Comparison of ENCODE assay signal across 21 cellular contexts in the genomic region with DNA sequence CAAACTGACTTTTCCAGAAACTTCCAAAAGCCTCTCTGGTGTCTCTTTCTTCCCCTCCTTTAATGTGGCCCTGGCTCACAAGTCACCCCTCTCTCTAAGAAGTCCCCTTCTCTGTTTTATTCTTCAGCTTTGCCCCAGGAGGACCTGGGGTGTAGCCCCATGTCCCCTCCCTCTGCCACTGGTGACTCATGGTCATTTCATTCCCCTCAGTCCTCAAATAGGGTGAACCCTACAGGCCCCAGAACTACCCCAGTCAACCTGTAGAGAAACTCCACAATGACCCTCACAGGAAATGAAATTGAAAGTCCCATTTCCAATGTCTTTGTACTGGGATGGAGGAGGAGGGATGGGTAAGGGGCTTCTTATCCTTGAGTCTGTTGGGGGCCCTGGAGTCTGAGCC. TPM values are rescaled to one million over a fixed set of nuclear protein-coding genes. Genes with fewer than 3 reads are reported as not detected.
DNase-seq lines count a peak whose midpoint lies in the region; ATAC-seq and TF ChIP-seq lines count a peak whose summit lies in the region.
"Had no signal": no experiment of that assay in that cellular context is flagged by ENCODE, and none has a peak within 500 bp of the region (broad histone marks: within the 10 kb centered on the region; RNA-seq: fewer than 3 reads in every experiment).

No MANE protein-coding gene starts in this region.

- no peak overlapping the region for H3K4me3 Mint-ChIP-seq in stimulated activated naive B cell treated with anti-CD40 and anti-IgM and Interleukin-4, amounts not matched to agents 10 μg/mL and 1 μg/mL and 100 μg/mL, for 72 hours
- H3K4me3 Mint-ChIP-seq: CD8-positive, alpha-beta T cell had no signal

- peaks cover 0 to 24% of the 10 kb centered on the region in 2 donors for H3K36me3 ChIP-seq in gastroesophageal sphincter
- H3K36me3 ChIP-seq in osteoblast (ENCODE audit: insufficient read depth, low read length), result no peaks in the 10 kb centered on the region
- peaks cover 6 to 18% (median 10%) of the 10 kb centered on the region in 3 donors for H3K36me3 ChIP-seq in tibial artery
- H3K36me3 ChIP-seq: BLaER1 had no signal

- H3K4me1 ChIP-seq in gastroesophageal sphincter, result peaks cover 0 to 56% (median 5%) of the 10 kb centered on the region in 3 donors
- peaks cover 15% of the 10 kb centered on the region for H3K4me1 ChIP-seq in osteoblast (ENCODE audit: insufficient read depth, low read length)
- peaks cover 0 to 34% (median 3%) of the 10 kb centered on the region in 4 donors for H3K4me1 ChIP-seq in tibial artery

- H3K27ac Mint-ChIP-seq in stimulated activated naive B cell treated with anti-CD40 and anti-IgM and Interleukin-4, amounts not matched to agents 10 μg/mL and 1 μg/mL and 100 μg/mL, for 72 hours, result no peak overlapping the region
- H3K27ac Mint-ChIP-seq: CD8-positive, alpha-beta T cell had no signal

- no peaks in the 10 kb centered on the region for H3K4me1 Mint-ChIP-seq in stimulated activated naive B cell treated with anti-CD40 and anti-IgM and Interleukin-4, amounts not matched to agents 10 μg/mL and 1 μg/mL and 100 μg/mL, for 72 hours

- no peak overlapping the region for H3K4me3 ChIP-seq in gastroesophageal sphincter
- H3K4me3 ChIP-seq in osteoblast (ENCODE audit: insufficient read depth, low read length), result no peak overlapping the region
- no peak overlapping the region for H3K4me3 ChIP-seq in tibial artery
- H3K4me3 ChIP-seq: BLaER1, GM23248 had no signal

- no peaks in the 10 kb centered on the region for H3K9me3 Mint-ChIP-seq in stimulated activated naive B cell treated with anti-CD40 and anti-IgM and Interleukin-4, amounts not matched to agents 10 μg/mL and 1 μg/mL and 100 μg/mL, for 72 hours
- H3K9me3 Mint-ChIP-seq: CD8-positive, alpha-beta T cell had no signal

- H3K27me3 Mint-ChIP-seq in stimulated activated naive B cell treated with anti-CD40 and anti-IgM and Interleukin-4, amounts not matched to agents 10 μg/mL and 1 μg/mL and 100 μg/mL, for 72 hours, result peaks cover 42 to 63% of the 10 kb centered on the region in 2 donors

- peak overlapping the region; percentile 2 for H2AFZ ChIP-seq in osteoblast (ENCODE audit: low read length)
- H2AFZ ChIP-seq: GM23248 had no signal

- intact Hi-C loops in Right ventricle myocardium superior (cut with DNase I), result no loop called here
- intact Hi-C loops in Right ventricle myocardium inferior (cut with DNase I), result no loop called here
- intact Hi-C loops in tibial artery (cut with DNase I; ENCODE audit: low total_unique reads), result no loop called here

- no peaks in the 10 kb centered on the region for H3K36me3 Mint-ChIP-seq in stimulated activated naive B cell treated with anti-CD40 and anti-IgM and Interleukin-4, amounts not matched to agents 10 μg/mL and 1 μg/mL and 100 μg/mL, for 72 hours
- H3K36me3 Mint-ChIP-seq: CD8-positive, alpha-beta T cell had no signal

- H3K27me3 ChIP-seq in gastroesophageal sphincter (no peaks in the 10 kb centered on the region), osteoblast (ENCODE audit: insufficient read depth, low read length) (no peaks in the 10 kb centered on the region), tibial artery (no peaks in the 10 kb centered on the region)

- no peaks in the 10 kb centered on the region for H3K9me3 ChIP-seq in gastroesophageal sphincter
- H3K9me3 ChIP-seq in osteoblast (ENCODE audit: low read depth, low read length), result no peaks in the 10 kb centered on the region
- H3K9me3 ChIP-seq in tibial artery, result no peaks in the 10 kb centered on the region
- H3K9me3 ChIP-seq: BLaER1 had no signal

- DNase-seq in Right ventricle myocardium superior, result peak; percentile 21
- DNase-seq in Right ventricle myocardium inferior (ENCODE audit: missing footprints), result no peak
- peak; percentile 70 for DNase-seq in osteoblast (ENCODE audit: insufficient read length, low spot score, missing footprints)
- no peak for DNase-seq in tibial artery
- no peak for DNase-seq in stimulated activated naive B cell treated with anti-CD40 and anti-IgM and Interleukin-4, amounts not matched to agents 10 μg/mL and 1 μg/mL and 100 μg/mL, for 72 hours
- no peak for DNase-seq in OCI-M1 (lab: John Stamatoyannopoulos, UW)
- DNase-seq: 8988T; CD8-positive, alpha-beta T cell; DMS79; GM23248; KG1; NCI-H1436; NCI-H2029 treated with DMSO at 0.1 percent for 48 hours; NCI-H2171 treated with DMSO at 0.1 percent for 48 hours; NCI-H446 treated with DMSO at 0.1 percent for 48 hours; NK-92 treated with Interleukin-12 subunit alpha and Interleukin-12 subunit beta, amount 100 ng/mL, for 24 hours had no signal

- H3K4me2 ChIP-seq in osteoblast (ENCODE audit: insufficient read depth, low read length), result no peak overlapping the region
- H3K4me2 ChIP-seq: BLaER1 had no signal

- H3K79me2 ChIP-seq in osteoblast (ENCODE audit: insufficient read depth, low read length), result no peaks in the 10 kb centered on the region

- peak overlapping the region; percentile 74 to 97 (median 94) for H3K27ac ChIP-seq in gastroesophageal sphincter
- H3K27ac ChIP-seq in osteoblast (ENCODE audit: low read depth, low read length), result no peak overlapping the region
- H3K27ac ChIP-seq in tibial artery, result peak overlapping the region; percentile 96 to 97
- H3K27ac ChIP-seq: BLaER1, GM23248, RWPE1 had no signal

- peak in 1 of 4 experiments; percentile 18 for TF ChIP-seq CTCF in gastroesophageal sphincter (IDR thresholded peaks at IDR 0.05)
- TF ChIP-seq CTCF in osteoblast (IDR thresholded peaks at IDR 0.05; ENCODE audit: extremely low read depth, low read depth, low read length), result no peak
- no peak for TF ChIP-seq CTCF in tibial artery (IDR thresholded peaks at IDR 0.05)

- TF ChIP-seq POLR2A in gastroesophageal sphincter (IDR thresholded peaks at IDR 0.05), result peak in 1 of 2 donors; percentile 10

- no peak for TF ChIP-seq EP300 in gastroesophageal sphincter (IDR thresholded peaks at IDR 0.05)

- ATAC-seq in Right ventricle myocardium superior (ENCODE audit: poor library complexity) (peak; percentile 1), Right ventricle myocardium inferior (no peak), gastroesophageal sphincter (no peak), HG02852 (IDR thresholded peaks at IDR 0.05; ENCODE audit: unreplicated experiment) (no peak)
- no peak for ATAC-seq in stimulated activated naive B cell treated with anti-CD40 and anti-IgM and Interleukin-4, amounts not matched to agents 10 μg/mL and 1 μg/mL and 100 μg/mL, for 72 hours (replicated peaks)
- ATAC-seq: CD8-positive, alpha-beta T cell; HCT116 had no signal

- H4K20me1 ChIP-seq in osteoblast (ENCODE audit: insufficient read depth, low read length), result no peaks in the 10 kb centered on the region
- H4K20me1 ChIP-seq: BLaER1 had no signal

RNA-seq across cellular contexts. Expression of a gene that starts 6.2 kb away (rescaled TPM):
- total RNA-seq in Right ventricle myocardium superior, result 103 TPM
- total RNA-seq in Right ventricle myocardium inferior, result 119 TPM
- total RNA-seq in gastroesophageal sphincter, result 100 to 1,000 TPM in 3 of 4 donors, 10 to 100 TPM in 1; 90.2 to 307 (median 214) TPM
- 24.2 and 26.4 TPM in 2 replicates for total RNA-seq in osteoblast

RNA-seq across cellular contexts. Expression of a gene that starts 10.3 kb away (rescaled TPM):
- total RNA-seq in Right ventricle myocardium superior, result 12,920 TPM
- total RNA-seq in Right ventricle myocardium inferior, result 13,356 TPM
- over 10,000 TPM; 10,852 to 31,720 (median 15,007) TPM for total RNA-seq in gastroesophageal sphincter
- 0.72 and 1.2 TPM in 2 replicates for total RNA-seq in osteoblast
- total RNA-seq: CD8-positive, alpha-beta T cell had no signal

RNA-seq across cellular contexts. Expression of a gene that starts 40.8 kb away (rescaled TPM):
- total RNA-seq in Right ventricle myocardium superior, result 76.5 TPM
- total RNA-seq in Right ventricle myocardium inferior, result 66.6 TPM
- 10 to 100 TPM; 37.8 to 76.9 (median 59.2) TPM for total RNA-seq in gastroesophageal sphincter
- total RNA-seq in osteoblast, result 60.7 and 67.3 TPM in 2 replicates

Comparison
In these comparisons a context has a peak if more than half of its experiments do, and no peak if none do; other contexts are left out.
1. DNase-seq: peak in Right ventricle myocardium superior (single experiment) and osteoblast (single experiment); none in Right ventricle myocardium inferior (single experiment), tibial artery (0 of 2), stimulated activated naive B cell treated with anti-CD40 and anti-IgM and Interleukin-4, amounts not matched to agents 10 μg/mL and 1 μg/mL and 100 μg/mL, for 72 hours (single experiment) and OCI-M1 (single experiment).
2. RNA of a gene that starts 10.3 kb away (total RNA-seq): 10,852 to 31,720 TPM in gastroesophageal sphincter, 13,356 TPM in Right ventricle myocardium inferior (single experiment) and 12,920 TPM in Right ventricle myocardium superior (single experiment); 0.72 to 1.2 TPM in osteoblast; every median in the first group is over 1,000 times any median in the second.